19 cellular contexts compared by ENCODE assay signal in the genomic region with DNA sequence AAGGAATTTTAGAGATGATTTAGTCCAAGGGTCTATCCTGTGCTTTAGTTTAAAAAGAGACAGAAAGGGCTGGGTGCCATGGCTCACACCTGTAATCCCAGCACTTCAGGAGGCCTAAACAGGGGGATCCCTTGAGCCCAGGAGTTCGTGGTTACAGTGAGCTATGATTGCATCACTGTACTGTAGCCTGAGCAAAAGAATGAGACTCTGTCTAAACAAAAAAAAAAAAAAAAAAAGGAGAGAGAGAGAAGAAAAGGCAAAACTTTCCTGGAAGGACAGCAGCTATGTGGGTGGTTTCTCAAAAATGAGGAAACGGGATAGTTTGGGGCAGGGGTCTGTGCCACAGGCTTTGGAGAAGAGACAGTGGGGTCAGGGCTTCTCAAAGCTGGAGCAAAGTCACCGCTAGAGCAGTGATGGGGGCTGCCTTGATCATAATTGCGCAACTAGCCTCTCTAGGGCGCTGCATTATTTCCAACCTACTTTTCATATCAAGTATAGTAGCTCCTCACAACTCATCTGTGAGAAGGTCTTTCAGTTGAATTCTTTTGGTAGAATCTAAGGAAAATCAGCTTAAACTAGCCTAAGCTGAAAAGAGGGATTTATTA. TPM values are rescaled to one million over a fixed set of nuclear protein-coding genes. Genes with fewer than 3 reads are reported as not detected.
DNase-seq lines count a peak whose midpoint lies in the region; ATAC-seq and TF ChIP-seq lines count a peak whose summit lies in the region.
"Had no signal": no experiment of that assay in that cellular context is flagged by ENCODE, and none has a peak within 500 bp of the region (broad histone marks: within the 10 kb centered on the region; RNA-seq: fewer than 3 reads in every experiment).

No MANE protein-coding gene starts in this region.

- TF ChIP-seq CTCF in IMR-90 (conservative IDR thresholded peaks at IDR 0.05; ENCODE audit: low read depth, low read length) (no peak), foreskin keratinocyte (conservative IDR thresholded peaks at IDR 0.05) (no peak)

- WGBS in IMR-90 (ENCODE audit: extremely low coverage in 2 of 2, insufficient read length in 1 of 2), 2 experiments = no CpG with 5 or more reads among the region's 5 CpGs

- dilution Hi-C loops in IMR-90 (cut with HindIII; ENCODE audit: low sequenced_read_pairs, unreplicated experiment) = no loop called here

- H3K18ac ChIP-seq in IMR-90 (ENCODE audit: low read depth, low read length) = no peak overlapping the region

- no peaks in the 10 kb centered on the region for H3K27me3 ChIP-seq in BLaER1 treated with 17β-estradiol and CSF1 and Interleukin-3, amounts not matched to agents 10 nM and 100 nM
- H3K27me3 ChIP-seq in IMR-90 (ENCODE audit: control insufficient read depth, insufficient read depth, low read length) (no peaks in the 10 kb centered on the region; the same call in none of the 2 replicates), foreskin keratinocyte (no peaks in the 10 kb centered on the region)

- no peak overlapping the region for H3K9ac ChIP-seq in BLaER1 treated with 17β-estradiol and CSF1 and Interleukin-3, amounts not matched to agents 10 nM and 100 nM
- H3K9ac ChIP-seq in IMR-90 (ENCODE audit: low read depth, low read length) = no peak overlapping the region

- peak overlapping the region; percentile 33; the same call in 1 of the 2 replicates for H3K4ac ChIP-seq in IMR-90 (ENCODE audit: low read depth, low read length)

- H3K4me2 ChIP-seq in BLaER1 treated with 17β-estradiol and CSF1 and Interleukin-3, amounts not matched to agents 10 nM and 100 nM = peak overlapping the region in 6 of 11 experiments; percentile 3 to 43 (median 26); a peak in 7 of 22 replicates
- no peak overlapping the region for H3K4me2 ChIP-seq in IMR-90 (ENCODE audit: low read depth, low read length)

- in situ Hi-C loops in IMR-90 (cut with MboI; ENCODE audit: low sequenced_read_pairs) = loop anchor here (10.0 kb wide), 1 partner anchor 125 kb away; no protein-coding TSS in a partner anchor

- no peak overlapping the region for H3K56ac ChIP-seq in IMR-90 (ENCODE audit: extremely low read depth, insufficient read depth, low read length)

- peak overlapping the region; percentile 58 for H2AFZ ChIP-seq in IMR-90 (replicated peaks; ENCODE audit: low read length, poor library complexity)

- peak overlapping the region; percentile 67; the same call in 1 of the 2 replicates for H4K91ac ChIP-seq in IMR-90 (ENCODE audit: insufficient read depth, low read depth, low read length)

- intact Hi-C loops in IMR-90 (cut with micrococcal nuclease) = loop anchor here (2.0 kb wide), 1 partner anchor 21 kb away; no protein-coding TSS in a partner anchor
- intact Hi-C loops in left colon (cut with DNase I, micrococcal nuclease) = no loop called here

- peak; percentile 70 for DNase-seq in IMR-90
- peak; percentile 11 for DNase-seq in astrocyte of the hippocampus (ENCODE audit: low read depth, low spot score)
- no peak for DNase-seq in foreskin keratinocyte
- no peak for DNase-seq in activated CD4-positive, alpha-beta T cell treated with anti-CD3 and anti-CD28 coated beads for 48 hours
- no peak for DNase-seq in left colon
- DNase-seq: activated CD4-positive, alpha-beta T cell treated with anti-CD3 and anti-CD28 coated beads for 4 hours; activated CD8-positive, alpha-beta memory T cell treated with anti-CD3 and anti-CD28 coated beads, Interleukin-2, amount 50 U/mL, for 48 hours; activated naive CD4-positive, alpha-beta T cell; anterior cingulate cortex; KBM-7; NCI-H1417 treated with DMSO at 0.1 percent for 48 hours; retina; stimulated activated CD4-positive, alpha-beta T cell treated with anti-CD3 and anti-CD28 coated beads, Interleukin-1b, Interleukin-23, amount 100 ng/mL, for 48 hours had no signal

- no TSS peak for BruUV-seq in IMR-90 (replicated peaks; lab: Mats Ljungman, UMichigan)

- no peak overlapping the region for H3K23ac ChIP-seq in IMR-90 (ENCODE audit: low read depth, low read length)

- H3K14ac ChIP-seq in IMR-90 (replicated peaks; ENCODE audit: low read depth, low read length) = no peak overlapping the region

- H3K4me3 ChIP-seq in BLaER1 treated with 17β-estradiol and CSF1 and Interleukin-3, amounts not matched to agents 10 nM and 100 nM = no peak overlapping the region
- no peak overlapping the region for H3K4me3 ChIP-seq in IMR-90 (ENCODE audit: insufficient read depth, low read depth, low read length)
- H3K4me3 ChIP-seq: coronary artery had no signal

- H3K4me1 ChIP-seq in BLaER1 treated with 17β-estradiol and CSF1 and Interleukin-3, amounts not matched to agents 10 nM and 100 nM = peaks cover 0 to 15% (median 6%) of the 10 kb centered on the region in 10 experiments; a peak in 9 of 20 replicates
- peaks cover 4% of the 10 kb centered on the region; the same call in 1 of the 2 replicates for H3K4me1 ChIP-seq in IMR-90 (ENCODE audit: control insufficient read depth, insufficient read depth, low read length)
- H3K4me1 ChIP-seq in foreskin keratinocyte = peaks cover 3% of the 10 kb centered on the region

- POLR2A ChIA-PET in IMR-90 (lab: Charles Lee; ENCODE audit: unreplicated experiment) = no interaction called here

- 0 out of 4 replicates have a peak overlapping the region, but pooled peaks of 1 of the 2 experiments have one; percentile 44 for H4K8ac ChIP-seq in IMR-90 (ENCODE audit: low read depth in 2 of 2, low read length in 2 of 2)

- no peak overlapping the region; the same call in 1 of the 2 replicates for H2AK5ac ChIP-seq in IMR-90 (ENCODE audit: low read depth, low read length)

- H4K5ac ChIP-seq in IMR-90 (ENCODE audit: low read depth, low read length) = no peak overlapping the region

- TF ChIP-seq POLR2A in IMR-90 (IDR thresholded peaks at IDR 0.05; ENCODE audit: low read depth, low read length) = no peak

- H2AK9ac ChIP-seq in IMR-90 (replicated peaks; ENCODE audit: low read depth, low read length, poor library complexity) = no peak overlapping the region

- CTCF ChIA-PET in IMR-90 (lab: Yijun Ruan, JAX) = interaction anchor here (1.3 kb wide), 1 partner anchor 194 kb away, joined by 4 read pairs; no protein-coding TSS in a partner anchor

- H2BK20ac ChIP-seq in IMR-90 (ENCODE audit: low read depth, low read length) = peak overlapping the region; percentile 69; the same call in 1 of the 2 replicates

- peaks cover 3% of the 10 kb centered on the region; the same call in 1 of the 2 replicates for H3K9me1 ChIP-seq in IMR-90 (ENCODE audit: insufficient read depth, low read length)

- no peak overlapping the region for H2BK5ac ChIP-seq in IMR-90 (ENCODE audit: low read depth, low read length, poor library complexity, severe bottlenecking)

- H3K79me1 ChIP-seq in IMR-90 (ENCODE audit: low read depth in 1 of 2, low read length in 2 of 2) = no peaks in the 10 kb centered on the region

- H3K27ac ChIP-seq in BLaER1 treated with 17β-estradiol and CSF1 and Interleukin-3, amounts not matched to agents 10 nM and 100 nM = no peak overlapping the region
- peak overlapping the region; percentile 4; the same call in 1 of the 2 replicates for H3K27ac ChIP-seq in IMR-90 (ENCODE audit: insufficient read depth, low read length)
- no peak overlapping the region for H3K27ac ChIP-seq in foreskin keratinocyte
- H3K27ac ChIP-seq: coronary artery, HL-60, neutrophil had no signal

- no peak for TF ChIP-seq RAD21 in IMR-90 (IDR thresholded peaks at IDR 0.05; ENCODE audit: low read length)

- no peaks in the 10 kb centered on the region for H3K9me3 ChIP-seq in BLaER1 treated with 17β-estradiol and CSF1 and Interleukin-3, amounts not matched to agents 10 nM and 100 nM (replicated peaks in 1 of 11)
- no peaks in the 10 kb centered on the region for H3K9me3 ChIP-seq in IMR-90 (ENCODE audit: control insufficient read depth, insufficient read depth, low read length)
- H3K9me3 ChIP-seq: neutrophil had no signal

- ATAC-seq in IMR-90 (ENCODE audit: low read depth) (peak; percentile 75), foreskin keratinocyte (peak; percentile 45), GM21423 (IDR thresholded peaks at IDR 0.05; ENCODE audit: unreplicated experiment) (no peak), HG02798 (IDR thresholded peaks at IDR 0.05; ENCODE audit: poor library complexity, unreplicated experiment) (no peak), left colon (no peak)

- no peaks in the 10 kb centered on the region for H3K36me3 ChIP-seq in BLaER1 treated with 17β-estradiol and CSF1 and Interleukin-3, amounts not matched to agents 10 nM and 100 nM
- no peaks in the 10 kb centered on the region for H3K36me3 ChIP-seq in IMR-90 (ENCODE audit: control insufficient read depth, insufficient read depth, low read length)
- H3K36me3 ChIP-seq: neutrophil had no signal

- H2BK120ac ChIP-seq in IMR-90 (ENCODE audit: low read depth, low read length) = peak overlapping the region; percentile 80

- H2BK15ac ChIP-seq in IMR-90 (ENCODE audit: low read depth, low read length) = no peak overlapping the region

- H4K20me1 ChIP-seq in BLaER1 treated with 17β-estradiol and CSF1 and Interleukin-3, amounts not matched to agents 10 nM and 100 nM = no peaks in the 10 kb centered on the region
- no peaks in the 10 kb centered on the region for H4K20me1 ChIP-seq in IMR-90 (ENCODE audit: insufficient read depth, low read length)

TF ChIP-seq in IMR-90, 13 proteins besides CTCF, POLR2A, EP300 and RAD21:
- TF ChIP-seq CEBPB (IDR thresholded peaks at IDR 0.05; ENCODE audit: low read depth, low read length) (peak; percentile 93), RCOR1 (IDR thresholded peaks at IDR 0.05; ENCODE audit: insufficient replicate concordance, low read length) (no peak), MAZ (IDR thresholded peaks at IDR 0.05; ENCODE audit: borderline replicate concordance, low read depth, low read length) (0 out of 2 replicates have a peak, but pooled peaks have one; percentile 22)

RNA-seq across cellular contexts. Expression of a gene that starts 8.5 kb away (rescaled TPM):
- total RNA-seq in IMR-90 (2012; rRNA removed) = 5.2 and 5.6 TPM in 2 replicates
- polyA plus RNA-seq in IMR-90 (2012; rRNA removed) = 15.4 and 17.2 TPM in 2 replicates
- 11.0 and 13.8 TPM in 2 replicates for polyA plus RNA-seq in IMR-90 (2012; cell fraction: cytosol; rRNA removed)
- polyA plus RNA-seq in IMR-90 (2012; cell fraction: nucleus; rRNA removed; ENCODE audit: low replicate concordance) = 8.9 TPM in 2 replicates
- total RNA-seq in foreskin keratinocyte = 8.7 and 14.0 TPM in 2 replicates
- polyA plus RNA-seq in foreskin keratinocyte = 9.8 and 11.8 TPM in 2 replicates
- total RNA-seq in left colon = 100 to 1,000 TPM in 1 of 2 donors, 10 to 100 TPM in 1; 98.4 to 156 TPM

Comparison
In these comparisons a context has a peak if more than half of its experiments do, and no peak if none do; other contexts are left out.
1. ATAC-seq: peak in IMR-90 (single experiment) and foreskin keratinocyte (single experiment); none in GM21423 (single experiment), HG02798 (single experiment) and left colon (single experiment).
2. DNase-seq: peak in IMR-90 (single experiment) and astrocyte of the hippocampus (single experiment); none in foreskin keratinocyte (0 of 2), activated CD4-positive, alpha-beta T cell treated with anti-CD3 and anti-CD28 coated beads for 48 hours (single experiment) and left colon (0 of 2).